Comparison of ENCODE assay signal across 9 cellular contexts in the genomic region with DNA sequence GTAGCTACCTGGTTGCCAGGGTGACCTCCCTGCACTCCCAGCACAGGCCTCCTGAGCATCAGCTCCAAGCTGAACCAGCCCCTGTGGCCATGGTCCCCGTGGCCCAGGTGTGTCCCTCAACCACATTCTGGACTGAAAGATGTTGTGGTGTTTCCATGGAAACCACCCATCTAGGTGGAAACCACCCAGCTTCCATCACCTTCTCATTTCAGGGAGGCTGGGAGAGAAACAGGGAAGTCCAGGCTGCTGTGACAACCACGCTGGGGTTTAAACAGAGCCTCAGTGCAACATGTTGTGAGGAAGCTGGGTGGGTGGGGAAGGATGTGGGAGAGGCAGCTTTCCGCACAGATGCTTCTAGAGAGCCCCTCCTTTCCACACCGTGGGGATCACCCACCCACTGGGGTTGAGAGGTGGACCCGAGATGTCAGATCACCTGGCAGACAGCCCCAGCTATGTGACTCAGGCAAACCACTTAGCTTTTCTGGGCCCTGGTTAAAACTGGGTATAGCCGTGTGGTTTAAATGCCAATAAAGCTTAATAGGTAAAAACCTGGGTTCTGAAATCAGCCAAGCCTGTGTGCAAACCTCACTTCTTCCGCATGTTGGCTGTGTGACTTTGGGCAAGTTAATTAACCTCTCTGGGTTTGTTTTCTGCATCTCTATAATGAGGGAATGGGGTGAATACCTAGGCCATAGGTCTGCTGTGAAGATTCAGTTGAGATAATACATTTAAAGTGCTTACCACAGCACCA. TPM values are rescaled to one million over a fixed set of nuclear protein-coding genes. Genes with fewer than 3 reads are reported as not detected.
DNase-seq lines count a peak whose midpoint lies in the region; ATAC-seq lines count a peak whose summit lies in the region.
"Had no signal": no experiment of that assay in that cellular context is flagged by ENCODE, and none has a peak within 500 bp of the region (broad histone marks: within the 10 kb centered on the region; RNA-seq: fewer than 3 reads in every experiment).

No MANE protein-coding gene starts in this region.

- no peaks in the 10 kb centered on the region for H3K27me3 Mint-ChIP-seq in activated CD8-positive, alpha-beta T cell treated with anti-CD3 and anti-CD28 coated beads, Interleukin-2, amount 10 ng/mL, durations not matched to agents 7 days and 5 days (ENCODE audit: low read depth)

- H3K23ac ChIP-seq in mesendoderm (ENCODE audit: low read length) = no peak overlapping the region

- no peaks in the 10 kb centered on the region for H3K36me3 ChIP-seq in mesendoderm (ENCODE audit: control insufficient read depth, insufficient read depth, low read length)

- no peak overlapping the region for H3K4me2 ChIP-seq in mesendoderm (ENCODE audit: low read length)

- no peaks in the 10 kb centered on the region for H3K9me3 Mint-ChIP-seq in activated CD8-positive, alpha-beta T cell treated with anti-CD3 and anti-CD28 coated beads, Interleukin-2, amount 10 ng/mL, durations not matched to agents 7 days and 5 days (ENCODE audit: insufficient read depth)

- H2BK15ac ChIP-seq in mesendoderm (replicated peaks; ENCODE audit: low read depth) = no peak overlapping the region

- no peak overlapping the region for H2AK5ac ChIP-seq in mesendoderm (ENCODE audit: low read length)

- H3K27ac Mint-ChIP-seq in activated CD8-positive, alpha-beta T cell treated with anti-CD3 and anti-CD28 coated beads, Interleukin-2, amount 10 ng/mL, durations not matched to agents 7 days and 5 days = peak overlapping the region; percentile 77

- peaks cover 45% of the 10 kb centered on the region for H3K36me3 Mint-ChIP-seq in activated CD8-positive, alpha-beta T cell treated with anti-CD3 and anti-CD28 coated beads, Interleukin-2, amount 10 ng/mL, durations not matched to agents 7 days and 5 days (ENCODE audit: low read depth)

- no peak overlapping the region for H2BK5ac ChIP-seq in mesendoderm (ENCODE audit: low read length)

- WGBS in mesendoderm (ENCODE audit: extremely low coverage, insufficient coverage, low lambda C conversion rate) = no CpG with 5 or more reads among the region's 7 CpGs

- POLR2A ChIA-PET in activated CD8-positive, alpha-beta T cell treated with anti-CD3 and anti-CD28 coated beads, Interleukin-2, amount 10 ng/mL, durations not matched to agents 7 days and 5 days (lab: Charles Lee) = interaction anchor here (0.8 to 2.0 kb wide), 9 partner anchors 12 to 1280 kb away, joined by 3 to 11 read pairs (median 4); partner anchors contain the start of gene CD82

- ATAC-seq in GM19043 (IDR thresholded peaks at IDR 0.05; ENCODE audit: low read depth, unreplicated experiment) (peak; percentile 24), HG03045 (IDR thresholded peaks at IDR 0.05; ENCODE audit: unreplicated experiment) (peak; percentile 37)
- ATAC-seq in activated CD8-positive, alpha-beta T cell treated with anti-CD3 and anti-CD28 coated beads, Interleukin-2, amount 10 ng/mL, durations not matched to agents 7 days and 5 days = peak; percentile 76

- no peak overlapping the region for H3K18ac ChIP-seq in mesendoderm (ENCODE audit: low read length)

- H3K56ac ChIP-seq in mesendoderm (ENCODE audit: low read length) = no peak overlapping the region

- no peak overlapping the region for H3K9ac ChIP-seq in mesendoderm (ENCODE audit: low read length)

- H3K4me3 Mint-ChIP-seq in activated CD8-positive, alpha-beta T cell treated with anti-CD3 and anti-CD28 coated beads, Interleukin-2, amount 10 ng/mL, durations not matched to agents 7 days and 5 days = no peak overlapping the region

- H2BK120ac ChIP-seq in mesendoderm (ENCODE audit: low read depth, low read length) = no peak overlapping the region

- H3K27ac ChIP-seq in mesendoderm (ENCODE audit: low read depth, low read length) = no peak overlapping the region

- H3K4me3 ChIP-seq in mesendoderm (ENCODE audit: low read length) = no peak overlapping the region

- no peaks in the 10 kb centered on the region for H3K79me2 ChIP-seq in mesendoderm (ENCODE audit: control insufficient read depth, insufficient read depth, low read length)

- no peaks in the 10 kb centered on the region for H3K79me1 ChIP-seq in mesendoderm (ENCODE audit: low read length)

- DNase-seq in activated CD8-positive, alpha-beta T cell treated with anti-CD3 and anti-CD28 coated beads, Interleukin-2, amount 10 ng/mL, durations not matched to agents 7 days and 5 days = peak; percentile 84
- DNase-seq in mesendoderm = peak; percentile 33
- DNase-seq in RPMI8226 = no peak
- DNase-seq in C1 segment of cervical spinal cord (lab: John Stamatoyannopoulos, UW) = no peak
- no peak for DNase-seq in NCI-H82 (lab: John Stamatoyannopoulos, UW)
- DNase-seq in pons (ENCODE audit: low spot score) = no peak
- DNase-seq: IMR-90 had no signal

- CTCF ChIA-PET in activated CD8-positive, alpha-beta T cell treated with anti-CD3 and anti-CD28 coated beads, Interleukin-2, amount 10 ng/mL, durations not matched to agents 7 days and 5 days (lab: Charles Lee) = interaction anchor here (0.6 to 10.6 kb wide), 18 partner anchors 9 to 502 kb away, joined by 3 to 334 read pairs (median 6); partner anchors contain the start of gene CD82

- no peaks in the 10 kb centered on the region for H3K27me3 ChIP-seq in mesendoderm (ENCODE audit: insufficient read depth, low read length, poor library complexity)

- no peak overlapping the region for H4K8ac ChIP-seq in mesendoderm (ENCODE audit: low read depth, low read length)

- H3K4me1 Mint-ChIP-seq in activated CD8-positive, alpha-beta T cell treated with anti-CD3 and anti-CD28 coated beads, Interleukin-2, amount 10 ng/mL, durations not matched to agents 7 days and 5 days (ENCODE audit: low read depth) = peaks cover 79% of the 10 kb centered on the region

- H3K4ac ChIP-seq in mesendoderm (ENCODE audit: low read depth, low read length) = no peak overlapping the region

- H4K5ac ChIP-seq in mesendoderm (ENCODE audit: low read length) = no peak overlapping the region

- no peaks in the 10 kb centered on the region for H3K4me1 ChIP-seq in mesendoderm (ENCODE audit: control insufficient read depth, low read depth, low read length)

RNA-seq across cellular contexts. Expression of gene CD82, which starts 46.4 kb away (rescaled TPM):
- total RNA-seq in activated CD8-positive, alpha-beta T cell treated with anti-CD3 and anti-CD28 coated beads, Interleukin-2, amount 10 ng/mL, durations not matched to agents 7 days and 5 days = 10 to 100 TPM; 68.2 to 72.9 TPM
- 0.81 TPM for polyA plus RNA-seq in mesendoderm (2013, experiment 1 of 2)
- polyA plus RNA-seq in mesendoderm (2013, experiment 2 of 2) = 0.91 TPM

Comparison
In these comparisons a context has a peak if more than half of its experiments do, and no peak if none do; other contexts are left out.
1. ATAC-seq: peak in every context shown above with its lines; median percentile 76 in activated CD8-positive, alpha-beta T cell treated with anti-CD3 and anti-CD28 coated beads, Interleukin-2, amount 10 ng/mL, durations not matched to agents 7 days and 5 days; 37 in HG03045; 24 in GM19043.
2. DNase-seq: peak in activated CD8-positive, alpha-beta T cell treated with anti-CD3 and anti-CD28 coated beads, Interleukin-2, amount 10 ng/mL, durations not matched to agents 7 days and 5 days (single experiment) and mesendoderm (single experiment); none in RPMI8226 (single experiment), C1 segment of cervical spinal cord (0 of 14), NCI-H82 (single experiment) and pons (single experiment).